In the genomic region with DNA sequence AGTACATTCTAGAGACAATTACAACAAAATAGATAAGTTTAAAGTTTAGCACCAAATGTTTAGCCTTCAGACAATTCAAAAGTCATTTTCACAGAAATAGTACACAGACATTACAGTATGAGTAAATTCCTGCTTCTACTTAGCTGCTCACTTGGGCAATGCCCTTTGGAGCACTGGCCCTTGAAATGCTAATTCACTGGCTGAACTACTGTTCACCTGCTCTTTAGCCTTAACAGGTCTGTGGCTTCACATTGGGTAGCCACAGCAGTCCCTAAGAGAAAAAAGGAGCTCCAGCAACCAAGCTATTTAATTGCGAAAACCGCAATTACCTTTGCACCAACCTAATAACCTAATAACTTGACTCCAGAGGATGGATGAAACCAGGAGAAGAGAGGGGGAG, we compare ENCODE assay signal across 17 cellular contexts.
A peak's percentile ranks its signal among the peaks of the same experiment; 100 is the strongest.
DNase-seq lines count a peak whose midpoint lies in the region; ATAC-seq, FAIRE-seq and TF ChIP-seq lines count a peak whose summit lies in the region.
"Had no signal": no experiment of that assay in that cellular context is flagged by ENCODE, and none has a peak within 500 bp of the region (broad histone marks: within the 10 kb centered on the region; RNA-seq: fewer than 3 reads in every experiment).

No MANE protein-coding gene starts in this region.

- H4K5ac ChIP-seq in mesendoderm (ENCODE audit: low read length), result no peak overlapping the region

- no peaks in the 10 kb centered on the region for H3K4me1 ChIP-seq in right lobe of liver
- H3K4me1 ChIP-seq in HepG2 (ENCODE audit: insufficient read depth, low read length), result no peaks in the 10 kb centered on the region
- H3K4me1 ChIP-seq in iPS-20b (ENCODE audit: insufficient read depth, low read length), result peaks cover 35% of the 10 kb centered on the region
- peaks cover 3 to 4% of the 10 kb centered on the region in 2 experiments for H3K4me1 ChIP-seq in trophoblast cell (ENCODE audit: control insufficient read depth in 1 of 2, insufficient read depth in 2 of 2, low read length in 2 of 2)
- peaks cover 11% of the 10 kb centered on the region for H3K4me1 ChIP-seq in mesendoderm (ENCODE audit: control insufficient read depth, low read depth, low read length)

- 42% methylated on average over 2 of the region's 2 CpGs for WGBS in right lobe of liver (ENCODE audit: insufficient coverage, low coverage, low lambda C conversion rate, missing lambda C conversion rate)
- WGBS in HepG2 (ENCODE audit: low lambda C conversion rate), result 18% methylated on average over 2 of the region's 2 CpGs
- WGBS in trophoblast cell (ENCODE audit: extremely low coverage, insufficient coverage, insufficient read length), result no CpG with 5 or more reads among the region's 2 CpGs
- no CpG with 5 or more reads among the region's 2 CpGs for WGBS in mesendoderm (ENCODE audit: extremely low coverage, insufficient coverage, low lambda C conversion rate)

- H3K4me2 ChIP-seq in HepG2 (ENCODE audit: low read depth, low read length) (no peak overlapping the region), trophoblast cell (ENCODE audit: low read length) (no peak overlapping the region), mesendoderm (ENCODE audit: low read length) (no peak overlapping the region)

- no peak for TF ChIP-seq CTCF in right lobe of liver (IDR thresholded peaks at IDR 0.05)
- TF ChIP-seq CTCF in HepG2 (CRISPR knock-in tag; IDR thresholded peaks at IDR 0.05), result no peak

- H3K56ac ChIP-seq in mesendoderm (ENCODE audit: low read length), result no peak overlapping the region

- no TSS peak for BruUV-seq in HepG2 (replicated peaks; lab: Mats Ljungman, UMichigan)

- H3K27ac ChIP-seq in right lobe of liver (no peak overlapping the region), HepG2 (ENCODE audit: extremely low read length, insufficient read depth, low read length) (no peak overlapping the region), iPS-20b (ENCODE audit: low read length) (no peak overlapping the region), trophoblast cell (ENCODE audit: low read depth, low read length) (no peak overlapping the region), mesendoderm (ENCODE audit: low read depth, low read length) (no peak overlapping the region)
- H3K27ac ChIP-seq: GM23248 had no signal

- no peak for TF ChIP-seq RAD21 in HepG2 (CRISPR knock-in tag; IDR thresholded peaks at IDR 0.05)

- H2BK12ac ChIP-seq in trophoblast cell (ENCODE audit: low read length), result no peak overlapping the region

- H3K36me3 ChIP-seq in right lobe of liver, result no peaks in the 10 kb centered on the region
- no peaks in the 10 kb centered on the region for H3K36me3 ChIP-seq in HepG2 (replicated peaks in 1 of 2; ENCODE audit: control insufficient read depth in 1 of 2, insufficient read depth in 2 of 2, low read length in 2 of 2)
- H3K36me3 ChIP-seq in iPS-20b (ENCODE audit: insufficient read depth, low read depth, low read length), result no peaks in the 10 kb centered on the region
- H3K36me3 ChIP-seq in trophoblast cell (ENCODE audit: control insufficient read depth in 1 of 2, insufficient read depth in 2 of 2, low read length in 2 of 2), result no peaks in the 10 kb centered on the region
- H3K36me3 ChIP-seq in mesendoderm (ENCODE audit: control insufficient read depth, insufficient read depth, low read length), result no peaks in the 10 kb centered on the region

- TF ChIP-seq POLR2A in right lobe of liver (IDR thresholded peaks at IDR 0.05) (no peak), HepG2 (IDR thresholded peaks at IDR 0.05; ENCODE audit: insufficient read depth in 1 of 2, low read depth in 2 of 2, low read length in 2 of 2) (no peak)

- POLR2A ChIA-PET in HepG2 (lab: Yijun Ruan, JAX), result no interaction called here

- H2AK5ac ChIP-seq in trophoblast cell (ENCODE audit: low read length), result no peak overlapping the region
- no peak overlapping the region for H2AK5ac ChIP-seq in mesendoderm (ENCODE audit: low read length)

- no peaks in the 10 kb centered on the region for H3K79me2 ChIP-seq in HepG2 (ENCODE audit: insufficient read depth, low read length)
- H3K79me2 ChIP-seq in trophoblast cell (ENCODE audit: control insufficient read depth, insufficient read depth, low read length, poor library complexity), result no peaks in the 10 kb centered on the region
- peaks cover 2% of the 10 kb centered on the region for H3K79me2 ChIP-seq in mesendoderm (ENCODE audit: control insufficient read depth, insufficient read depth, low read length)

- CTCF ChIA-PET in HepG2 (lab: Yijun Ruan, JAX; ENCODE audit: low intra/inter-chr PET ratio, low total read pairs), result no interaction called here

- H4K20me1 ChIP-seq in HepG2 (ENCODE audit: insufficient read depth, low read length), result no peaks in the 10 kb centered on the region

- H3K9ac ChIP-seq in HepG2 (ENCODE audit: insufficient read depth, low read depth, low read length) (no peak overlapping the region), iPS-20b (ENCODE audit: low read depth, low read length) (no peak overlapping the region), trophoblast cell (ENCODE audit: low read length) (no peak overlapping the region), mesendoderm (ENCODE audit: low read length) (no peak overlapping the region)
- H3K9ac ChIP-seq: GM23248 had no signal

- H3K4ac ChIP-seq in trophoblast cell (ENCODE audit: low read depth, low read length) (no peak overlapping the region), mesendoderm (ENCODE audit: low read depth, low read length) (no peak overlapping the region)

- H3K79me1 ChIP-seq in trophoblast cell (ENCODE audit: low read length) (peaks cover 1% of the 10 kb centered on the region), mesendoderm (ENCODE audit: low read length) (peaks cover 9% of the 10 kb centered on the region)

- H2BK15ac ChIP-seq in mesendoderm (replicated peaks; ENCODE audit: low read depth), result no peak overlapping the region

- H3K23ac ChIP-seq in trophoblast cell (ENCODE audit: low read length) (no peak overlapping the region), mesendoderm (ENCODE audit: low read length) (no peak overlapping the region)

- intact Hi-C loops in right lobe of liver (cut with DNase I) (no loop called here), HepG2 (cut with micrococcal nuclease; ENCODE audit: unreplicated experiment) (no loop called here)

- no peak overlapping the region for H3K14ac ChIP-seq in trophoblast cell (ENCODE audit: low read length)

- H3K4me3 ChIP-seq in right lobe of liver (no peak overlapping the region), HepG2 (replicated peaks in 1 of 3; ENCODE audit: insufficient read depth in 1 of 3, low read depth in 2 of 3, low read length in 3 of 3) (no peak overlapping the region), iPS-20b (ENCODE audit: low read length) (0 out of 2 replicates have a peak overlapping the region, but pooled peaks have one; percentile 0), trophoblast cell (ENCODE audit: low read depth, low read length) (no peak overlapping the region), mesendoderm (ENCODE audit: low read length) (no peak overlapping the region)
- H3K4me3 ChIP-seq: GM12878, GM23248 had no signal

- peak overlapping the region; percentile 53 for H3K18ac ChIP-seq in trophoblast cell (ENCODE audit: low read length)
- no peak overlapping the region for H3K18ac ChIP-seq in mesendoderm (ENCODE audit: low read length)

- no peak for FAIRE-seq in HepG2 (lab: Jason Lieb, UNC)
- FAIRE-seq: A204.1, GM12878, GM18507 had no signal

- peak in 3 of 4 donors; percentile 37 to 53 (median 40) for ATAC-seq in right lobe of liver
- ATAC-seq in HepG2, result no peak
- ATAC-seq: GM12878 had no signal

- no peak for TF ChIP-seq EP300 in HepG2 (IDR thresholded peaks at IDR 0.05; ENCODE audit: low read depth in 2 of 2, low read length in 2 of 2)
- no peak for TF ChIP-seq EP300 in HepG2 (CRISPR knock-in tag; IDR thresholded peaks at IDR 0.05; ENCODE audit: borderline replicate concordance)

- H2AFZ ChIP-seq in HepG2 (ENCODE audit: low read length), result no peak overlapping the region
- no peak overlapping the region for H2AFZ ChIP-seq in trophoblast cell (ENCODE audit: insufficient read depth, low read length, poor library complexity)
- H2AFZ ChIP-seq: GM23248 had no signal

- no peak overlapping the region for H4K12ac ChIP-seq in trophoblast cell (ENCODE audit: low read depth, low read length)

- no peak for DNase-seq in right lobe of liver
- DNase-seq in HepG2 (ENCODE audit: low spot score), result no peak
- no peak for DNase-seq in trophoblast cell
- DNase-seq in DMS53 treated with DMSO at 0.1 percent for 48 hours (lab: John Stamatoyannopoulos, UW; ENCODE audit: unreplicated experiment), result no peak
- no peak for DNase-seq in NOMO-1 treated with DMSO at 0.1 percent for 48 hours (lab: John Stamatoyannopoulos, UW; ENCODE audit: unreplicated experiment)
- DNase-seq in mesendoderm, result no peak
- DNase-seq: C1 segment of cervical spinal cord; Calu3; CD4-positive, alpha-beta T cell; DMS 273 treated with DMSO at 0.1 percent for 48 hours; DMS79; GM23248; H7 had no signal

- H2BK120ac ChIP-seq in trophoblast cell (ENCODE audit: insufficient read depth, low read length, poor library complexity) (no peak overlapping the region), mesendoderm (ENCODE audit: low read depth, low read length) (no peak overlapping the region)

- H4K91ac ChIP-seq in trophoblast cell (ENCODE audit: low read depth, low read length), result no peak overlapping the region

- H3K27me3 ChIP-seq in right lobe of liver (no peaks in the 10 kb centered on the region), HepG2 (ENCODE audit: control insufficient read depth in 1 of 2, insufficient read depth in 2 of 2, low read length in 2 of 2) (no peaks in the 10 kb centered on the region), iPS-20b (ENCODE audit: insufficient read depth, low read length) (no peaks in the 10 kb centered on the region), trophoblast cell (ENCODE audit: insufficient read depth, low read length) (no peaks in the 10 kb centered on the region), mesendoderm (ENCODE audit: insufficient read depth, low read length, poor library complexity) (no peaks in the 10 kb centered on the region)

- H3K9me3 ChIP-seq in right lobe of liver, result no peaks in the 10 kb centered on the region
- no peaks in the 10 kb centered on the region for H3K9me3 ChIP-seq in HepG2 (ENCODE audit: low read length)
- no peaks in the 10 kb centered on the region for H3K9me3 ChIP-seq in iPS-20b (ENCODE audit: insufficient read depth, low read depth, low read length)
- H3K9me3 ChIP-seq in trophoblast cell (ENCODE audit: insufficient read depth, low read depth, low read length), result no peaks in the 10 kb centered on the region

- in situ Hi-C loops in HepG2 (cut with HindIII; ENCODE audit: extremely low pct_ligation_motif_present, low pct_unique_long_range_greater_than_20kb), result no loop called here

- H2BK5ac ChIP-seq in trophoblast cell (ENCODE audit: low read depth, low read length, poor library complexity) (no peak overlapping the region), mesendoderm (ENCODE audit: low read length) (no peak overlapping the region)

- no peak overlapping the region for H4K8ac ChIP-seq in trophoblast cell (ENCODE audit: low read depth, low read length)
- no peak overlapping the region for H4K8ac ChIP-seq in mesendoderm (ENCODE audit: low read depth, low read length)
